10 cellular contexts compared by ENCODE assay signal in genomic region chr1:90836345-90836679, GRCh38.
A peak's percentile ranks its signal among the peaks of the same experiment; 100 is the strongest.
DNase-seq lines count a peak whose midpoint lies in the region; ATAC-seq and TF ChIP-seq lines count a peak whose summit lies in the region.
"Had no signal": no experiment of that assay in that cellular context is flagged by ENCODE, and none has a peak within 500 bp of the region (broad histone marks: within the 10 kb centered on the region; RNA-seq: fewer than 3 reads in every experiment).

No MANE protein-coding gene starts in this region.

- no peak for ATAC-seq in GM21390 (IDR thresholded peaks at IDR 0.05; ENCODE audit: unreplicated experiment)
- no peak for ATAC-seq in HG03039 (IDR thresholded peaks at IDR 0.05; ENCODE audit: unreplicated experiment)
- no peak for ATAC-seq in HG03565 (IDR thresholded peaks at IDR 0.05; ENCODE audit: unreplicated experiment)

- TF ChIP-seq CTCF in HL-60 (IDR thresholded peaks at IDR 0.05; ENCODE audit: insufficient read depth, low read length) = no peak
- TF ChIP-seq CTCF in astrocyte of the cerebellum (IDR thresholded peaks at IDR 0.05; ENCODE audit: low read depth, low read length, missing control alignments) = no peak

- H3K27me3 ChIP-seq in HL-60 (ENCODE audit: insufficient read depth, poor library complexity, severe bottlenecking) (peaks cover 89% of the 10 kb centered on the region), iPS-15b (ENCODE audit: control insufficient read depth, insufficient read depth, low read length) (peaks cover 83% of the 10 kb centered on the region), skeletal muscle satellite cell (ENCODE audit: control insufficient read depth, insufficient read depth, low read length) (peaks cover 21% of the 10 kb centered on the region)

- H3K9ac ChIP-seq in iPS-15b (ENCODE audit: low read depth, low read length) = no peak overlapping the region
- no peak overlapping the region for H3K9ac ChIP-seq in skeletal muscle satellite cell (ENCODE audit: low read depth, low read length)

- no peaks in the 10 kb centered on the region for H3K36me3 ChIP-seq in iPS-15b (ENCODE audit: control insufficient read depth, insufficient read depth, low read length)
- H3K36me3 ChIP-seq in skeletal muscle satellite cell (ENCODE audit: insufficient read depth, low read length) = no peaks in the 10 kb centered on the region

- H3K9me3 ChIP-seq in iPS-15b (ENCODE audit: control insufficient read depth, insufficient read depth, low read length) = no peaks in the 10 kb centered on the region
- H3K9me3 ChIP-seq in skeletal muscle satellite cell (replicated peaks; ENCODE audit: low read length) = no peaks in the 10 kb centered on the region

- no peak overlapping the region for H3K27ac ChIP-seq in HL-60 (replicated peaks)

- no peak for DNase-seq in HL-60 (ENCODE audit: low read depth in 1 of 2, low spot score in 1 of 2)
- no peak for DNase-seq in astrocyte of the cerebellum (ENCODE audit: low read depth)
- DNase-seq in NCI-H1092 treated with DMSO at 0.1 percent for 48 hours (lab: John Stamatoyannopoulos, UW) = no peak
- DNase-seq: Calu3, NCI-H1694 treated with DMSO at 0.1 percent for 48 hours had no signal

- H3K4me3 ChIP-seq in HL-60 (replicated peaks; ENCODE audit: insufficient read depth, low read length) (0 out of 2 replicates have a peak overlapping the region, but pooled peaks have one; percentile 4), astrocyte of the cerebellum (ENCODE audit: low read depth, low read length) (peak overlapping the region; percentile 5), iPS-15b (ENCODE audit: low read depth, low read length) (peak overlapping the region; percentile 44), skeletal muscle satellite cell (ENCODE audit: low read length) (no peak overlapping the region)

- H3K4me1 ChIP-seq in iPS-15b (ENCODE audit: control insufficient read depth, insufficient read depth, low read length) = peaks cover 38% of the 10 kb centered on the region
- H3K4me1 ChIP-seq in skeletal muscle satellite cell (ENCODE audit: control insufficient read depth, insufficient read depth, low read length) = no peaks in the 10 kb centered on the region

- in situ Hi-C loops in astrocyte of the cerebellum (cut with HindIII; ENCODE audit: low sequenced_read_pairs) = no loop called here

- H3K4me2 ChIP-seq in skeletal muscle satellite cell (ENCODE audit: low read length) = peak overlapping the region; percentile 58
